ENCODE assay signal across 13 cellular contexts in the genomic region with DNA sequence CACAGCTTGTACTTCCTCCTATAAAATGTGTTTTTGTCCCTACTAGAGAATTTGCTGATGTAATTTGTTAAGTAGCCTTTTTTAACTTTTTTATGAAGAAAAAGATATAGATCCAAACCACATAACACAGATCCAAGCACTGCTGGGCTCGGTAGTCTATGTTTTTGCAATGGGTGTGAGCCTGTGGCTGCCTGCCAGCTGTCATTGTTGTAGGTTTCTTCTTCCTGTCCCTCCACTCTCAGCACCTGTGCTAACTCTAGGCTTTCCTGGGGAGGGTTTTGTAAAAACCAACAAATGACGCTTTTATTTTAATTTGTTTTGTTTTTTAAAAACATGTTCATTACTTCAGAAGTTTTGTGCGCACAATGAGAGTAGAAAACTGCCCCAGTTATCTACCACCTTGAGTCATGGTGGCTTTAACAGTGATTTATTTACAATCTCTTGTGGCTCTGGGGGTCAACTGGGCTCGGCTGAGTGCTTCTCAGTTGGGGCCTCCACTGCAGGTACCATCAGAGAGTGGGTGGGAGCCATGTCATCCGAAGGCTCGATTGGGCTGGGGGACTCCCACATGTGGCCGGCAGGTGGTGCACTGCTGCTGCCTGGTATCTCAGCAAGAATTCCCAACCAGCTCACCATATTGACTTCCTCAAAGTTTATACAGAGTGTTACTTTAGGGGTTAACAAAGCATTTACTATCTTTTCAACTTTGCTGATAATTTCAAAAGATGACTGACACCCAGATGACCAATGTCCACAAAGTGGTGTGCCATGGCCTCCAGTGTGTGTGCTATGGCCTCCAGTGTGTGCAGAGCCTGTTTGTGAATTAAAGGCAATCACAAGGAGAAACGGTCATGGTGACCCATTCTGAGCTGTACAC. TPM values are rescaled to one million over a fixed set of nuclear protein-coding genes. Genes with fewer than 3 reads are reported as not detected.
A peak's percentile ranks its signal among the peaks of the same experiment; 100 is the strongest.
DNase-seq lines count a peak whose midpoint lies in the region; ATAC-seq, FAIRE-seq and TF ChIP-seq lines count a peak whose summit lies in the region.
"Had no signal": no experiment of that assay in that cellular context is flagged by ENCODE, and none has a peak within 500 bp of the region (broad histone marks: within the 10 kb centered on the region; RNA-seq: fewer than 3 reads in every experiment).

No MANE protein-coding gene starts in this region.

- no peak overlapping the region for H3K56ac ChIP-seq in H1 (replicated peaks; ENCODE audit: insufficient read length, low read depth, low read length)

- CTCF ChIA-PET in CD8-positive, alpha-beta T cell (lab: Charles Lee) = interaction anchor here (1.1 to 1.3 kb wide), 3 partner anchors 9 to 130 kb away, joined by 3 to 4 read pairs (median 3); no protein-coding TSS in a partner anchor
- CTCF ChIA-PET in H1 (lab: Charles Lee; ENCODE audit: partially characterized antibody) = interaction anchor here (1.1 kb wide), 1 partner anchor 568 kb away, joined by 3 read pairs; no protein-coding TSS in a partner anchor

- no peak for TF ChIP-seq CTCF in CD8-positive, alpha-beta T cell (IDR thresholded peaks at IDR 0.05)
- TF ChIP-seq CTCF in GM12875 (IDR thresholded peaks at IDR 0.05; ENCODE audit: borderline replicate concordance, insufficient read depth, low read depth, low read length) (peak; percentile 66), H1 (IDR thresholded peaks at IDR 0.05; ENCODE audit: control extremely low read depth in 1 of 3, insufficient read depth in 1 of 3, low read depth in 1 of 3, low read length in 3 of 3) (peak in 1 of 3 experiments; percentile 18; a peak in 1 of 4 replicates)

- no peak overlapping the region for H2BK20ac ChIP-seq in H1 (ENCODE audit: low read length)

- TF ChIP-seq EP300 in H1 (IDR thresholded peaks at IDR 0.05; ENCODE audit: borderline replicate concordance in 1 of 2, low read depth in 2 of 2, low read length in 2 of 2) = no peak

- H3K36me3 ChIP-seq in CD8-positive, alpha-beta T cell (ENCODE audit: insufficient read depth, low read length) = no peaks in the 10 kb centered on the region
- H3K36me3 ChIP-seq in H1 (ENCODE audit: control insufficient read depth in 2 of 4, insufficient read depth in 4 of 4, low read length in 3 of 4) = no peaks in the 10 kb centered on the region

- H4K5ac ChIP-seq in H1 (ENCODE audit: insufficient read length, low read depth, low read length) = no peak overlapping the region

- no peak overlapping the region for H2BK120ac ChIP-seq in H1 (replicated peaks; ENCODE audit: low read depth, low read length)

- no peak overlapping the region for H2BK15ac ChIP-seq in H1 (ENCODE audit: low read length)

- POLR2A ChIA-PET in CD8-positive, alpha-beta T cell (lab: Charles Lee) = interaction anchor here (1.0 to 2.7 kb wide), 3 partner anchors 8 to 26 kb away, joined by 3 to 9 read pairs (median 3); no protein-coding TSS in a partner anchor
- POLR2A ChIA-PET in H1 (lab: Charles Lee; ENCODE audit: partially characterized antibody) = no interaction called here

- H4K20me1 ChIP-seq in H1 (replicated peaks in 1 of 2; ENCODE audit: control insufficient read depth in 1 of 2, insufficient read depth in 2 of 2, low read length in 2 of 2) = no peaks in the 10 kb centered on the region

- no peaks in the 10 kb centered on the region for H3K9me3 ChIP-seq in CD8-positive, alpha-beta T cell (ENCODE audit: low read length)
- H3K9me3 ChIP-seq in H1 (ENCODE audit: insufficient read depth in 2 of 2, low read depth in 1 of 2, low read length in 1 of 2) = peaks cover 0 to 6% of the 10 kb centered on the region in 2 experiments; a peak in 1 of 4 replicates
- H3K9me3 ChIP-seq: psoas muscle had no signal

- no peak overlapping the region for H3K4ac ChIP-seq in H1 (replicated peaks; ENCODE audit: insufficient read length, low read depth, low read length)

- H3K27me3 Mint-ChIP-seq in CD8-positive, alpha-beta T cell (ENCODE audit: low read depth) = no peaks in the 10 kb centered on the region

- intact Hi-C loops in CD8-positive, alpha-beta T cell (cut with DNase I, micrococcal nuclease) = no loop called here

- H3K23ac ChIP-seq in H1 (ENCODE audit: insufficient read length) = no peak overlapping the region

- TF ChIP-seq RAD21 in H1 (IDR thresholded peaks at IDR 0.05 in 1 of 2, conservative IDR thresholded peaks at IDR 0.05 in 1 of 2; ENCODE audit: low read depth in 2 of 2, low read length in 2 of 2) = peak in 1 of 2 experiments; percentile 11; a peak in 1 of 4 replicates

- no peak overlapping the region for H2BK5ac ChIP-seq in H1 (ENCODE audit: low read depth, low read length)

- H3K79me2 ChIP-seq in H1 (ENCODE audit: control insufficient read depth in 1 of 2, insufficient read depth in 2 of 2, low read length in 2 of 2) = no peaks in the 10 kb centered on the region

- H3K9me3 Mint-ChIP-seq in CD8-positive, alpha-beta T cell = no peaks in the 10 kb centered on the region

- H3K4me3 Mint-ChIP-seq in CD8-positive, alpha-beta T cell = peak overlapping the region; percentile 38

- H2BK12ac ChIP-seq in H1 (ENCODE audit: low read depth, low read length) = no peak overlapping the region

- peaks cover 26% of the 10 kb centered on the region for H3K4me1 ChIP-seq in CD8-positive, alpha-beta T cell (ENCODE audit: insufficient read depth, low read length)
- H3K4me1 ChIP-seq in H1 (replicated peaks in 1 of 4; ENCODE audit: control insufficient read depth in 3 of 4, insufficient read depth in 4 of 4, low read length in 3 of 4) = peaks cover 0 to 5% (median 0%) of the 10 kb centered on the region in 4 experiments; a peak in 3 of 7 replicates
- H3K4me1 ChIP-seq: psoas muscle had no signal

- H4K91ac ChIP-seq in H1 (replicated peaks; ENCODE audit: insufficient read length, low read length) = no peak overlapping the region

- H3K18ac ChIP-seq in H1 (ENCODE audit: extremely low read depth, low read length) = no peak overlapping the region

- H3K4me2 ChIP-seq in H1 (ENCODE audit: insufficient read depth in 1 of 2, low read depth in 2 of 2, low read length in 2 of 2) = no peak overlapping the region

- no peak overlapping the region for H3K27ac ChIP-seq in CD8-positive, alpha-beta T cell (ENCODE audit: low read depth, low read length)
- no peak overlapping the region for H3K27ac ChIP-seq in H1 (ENCODE audit: low read depth, low read length)
- H3K27ac ChIP-seq: psoas muscle had no signal

- TF ChIP-seq POLR2A in H1 (IDR thresholded peaks at IDR 0.05; ENCODE audit: control extremely low read depth in 1 of 2, low read depth in 2 of 2, low read length in 2 of 2) = no peak

- H3K79me1 ChIP-seq in H1 (ENCODE audit: low read depth, low read length) = no peaks in the 10 kb centered on the region

- H3K27me3 ChIP-seq in CD8-positive, alpha-beta T cell (ENCODE audit: insufficient read depth, low read length) = no peaks in the 10 kb centered on the region
- H3K27me3 ChIP-seq in H1 (replicated peaks in 1 of 4; ENCODE audit: control insufficient read depth in 3 of 4, extremely low read depth in 1 of 4, insufficient read depth in 3 of 4, low read length in 3 of 4) = no peaks in the 10 kb centered on the region

- H3K4me3 ChIP-seq in CD8-positive, alpha-beta T cell (ENCODE audit: low read depth, low read length) = no peak overlapping the region
- H3K4me3 ChIP-seq in GM12875 (ENCODE audit: low read depth, low read length) (no peak overlapping the region), H1 (ENCODE audit: extremely low read depth in 1 of 4, insufficient read depth in 2 of 4, low read depth in 3 of 4, low read length in 4 of 4) (no peak overlapping the region)
- H3K4me3 ChIP-seq: psoas muscle had no signal

- 90% methylated on average over 8 of the region's 8 CpGs; no CpG with 5 or more reads in 1 of the 2 experiments for WGBS in H1 (ENCODE audit: extremely low coverage in 1 of 2, insufficient coverage in 1 of 2, insufficient read length in 1 of 2, insufficient replicate concordance in 2 of 2, low coverage in 1 of 2, low lambda C conversion rate in 2 of 2, missing lambda C conversion rate in 1 of 2), 2 experiments

- no peak overlapping the region for H2AK5ac ChIP-seq in H1 (ENCODE audit: low read depth, low read length)

- peak in 5 of 7 experiments; percentile 24 to 78 (median 46) for DNase-seq in CD8-positive, alpha-beta T cell
- DNase-seq in RKO (ENCODE audit: low spot score) (peak; percentile 31), H1 (ENCODE audit: low read depth in 1 of 2, low spot score in 2 of 2) (no peak), iPS-NIHi7 (ENCODE audit: extremely low spot score) (no peak), RCC 7860 (ENCODE audit: low spot score) (no peak), OCI-M2 (lab: John Stamatoyannopoulos, UW; ENCODE audit: unreplicated experiment) (no peak), H4 (ENCODE audit: low spot score) (no peak)
- DNase-seq: NCI-H1092, psoas muscle had no signal

- H4K8ac ChIP-seq in H1 (ENCODE audit: extremely low read depth, insufficient read depth, low read length) = no peak overlapping the region

- H3K14ac ChIP-seq in H1 (ENCODE audit: insufficient read length) = no peak overlapping the region

- no peak overlapping the region for H2AFZ ChIP-seq in H1 (ENCODE audit: low read length)

- no peak overlapping the region for H3K9ac ChIP-seq in H1 (replicated peaks in 1 of 4; ENCODE audit: extremely low read depth in 1 of 4, low read depth in 3 of 4, low read length in 3 of 4)

- H3K27ac Mint-ChIP-seq in CD8-positive, alpha-beta T cell = peak overlapping the region; percentile 68

- peak; percentile 81 for ATAC-seq in CD8-positive, alpha-beta T cell
- ATAC-seq: psoas muscle had no signal

- H3K36me3 Mint-ChIP-seq in CD8-positive, alpha-beta T cell = no peaks in the 10 kb centered on the region

- H3K23me2 ChIP-seq in H1 (ENCODE audit: low read depth, low read length) = no peaks in the 10 kb centered on the region

- H3K4me1 Mint-ChIP-seq in CD8-positive, alpha-beta T cell (ENCODE audit: low read depth) = peaks cover 63% of the 10 kb centered on the region

- no peak for FAIRE-seq in H1 (lab: Jason Lieb, UNC)
- no peak for FAIRE-seq in RCC 7860 (lab: Jason Lieb, UNC)
- FAIRE-seq: bronchial epithelial cell, G401.6 had no signal

RNA-seq across cellular contexts. Expression of a gene that starts 3.0 kb away (rescaled TPM):
- total RNA-seq in CD8-positive, alpha-beta T cell = 10 to 100 TPM in 1 of 2 experiments, 1 to 10 TPM in 1; 7.6 to 10.3 TPM
- total RNA-seq in H1 (2021; fragmentation: NEBNext Ultra II Directional; extraction: Animal tissue kit (Norgen Biotek cat#: 25700)) = not detected in 2 replicates
- 0.06 and 0.27 TPM in 2 replicates for polyA plus RNA-seq in H1 (2011; rRNA removed)
- polyA plus RNA-seq in H1 (2011; cell fraction: cytosol; rRNA removed) = not detected
- not detected for polyA plus RNA-seq in H1 (2011; cell fraction: nucleus; rRNA removed)
- polyA plus RNA-seq in H1 (2012, experiment 1 of 2) = not detected in 4 replicates
- not detected for polyA plus RNA-seq in H1 (2012, experiment 2 of 2)
- polyA plus RNA-seq in H1 (2013, experiment 1 of 2) = not detected
- not detected for polyA plus RNA-seq in H1 (2013, experiment 2 of 2)
- not detected in 2 replicates for polyA minus RNA-seq in H1 (2011; rRNA and poly(A)+ RNA removed)
- not detected for polyA minus RNA-seq in H1 (2011; cell fraction: cytosol; rRNA and poly(A)+ RNA removed)
- not detected for polyA minus RNA-seq in H1 (2011; cell fraction: nucleus; rRNA and poly(A)+ RNA removed)
- total RNA-seq in H4 (2014; rRNA removed; shearing (Covaris generic)) = not detected in 2 replicates
- total RNA-seq: bronchial epithelial cell, psoas muscle had no signal

RNA-seq across cellular contexts. Expression of a gene that starts 37.9 kb away (rescaled TPM):
- not detected for total RNA-seq in CD8-positive, alpha-beta T cell
- total RNA-seq in H1 (2021; fragmentation: NEBNext Ultra II Directional; extraction: Animal tissue kit (Norgen Biotek cat#: 25700)) = not detected in 2 replicates
- not detected in 2 replicates for polyA plus RNA-seq in H1 (2011; rRNA removed)
- polyA plus RNA-seq in H1 (2011; cell fraction: cytosol; rRNA removed) = not detected
- not detected for polyA plus RNA-seq in H1 (2011; cell fraction: nucleus; rRNA removed)
- polyA plus RNA-seq in H1 (2012, experiment 1 of 2) = not detected in 4 replicates
- not detected for polyA plus RNA-seq in H1 (2012, experiment 2 of 2)
- not detected for polyA plus RNA-seq in H1 (2013, experiment 1 of 2)
- not detected for polyA plus RNA-seq in H1 (2013, experiment 2 of 2)
- not detected in 2 replicates for polyA minus RNA-seq in H1 (2011; rRNA and poly(A)+ RNA removed)
- polyA minus RNA-seq in H1 (2011; cell fraction: cytosol; rRNA and poly(A)+ RNA removed) = not detected
- polyA minus RNA-seq in H1 (2011; cell fraction: nucleus; rRNA and poly(A)+ RNA removed) = not detected
- total RNA-seq in H4 (2014; rRNA removed; shearing (Covaris generic)) = not detected in 2 replicates
- total RNA-seq: bronchial epithelial cell, lower leg skin, psoas muscle had no signal
- polyA plus RNA-seq: psoas muscle had no signal

Comparison
In these comparisons a context has a peak if more than half of its experiments do, and no peak if none do; other contexts are left out.
1. DNase-seq: peak in CD8-positive, alpha-beta T cell (5 of 7) and RKO (single experiment); none in H1 (0 of 2), iPS-NIHi7 (single experiment), RCC 7860 (single experiment), OCI-M2 (single experiment) and H4 (single experiment).